Comparison of ENCODE assay signal across 16 cellular contexts in genomic region chr11:115287266-115287665, GRCh38.
DNase-seq lines count a peak whose midpoint lies in the region; ATAC-seq and TF ChIP-seq lines count a peak whose summit lies in the region.
"Had no signal": no experiment of that assay in that cellular context is flagged by ENCODE, and none has a peak within 500 bp of the region (broad histone marks: within the 10 kb centered on the region; RNA-seq: fewer than 3 reads in every experiment).

No MANE protein-coding gene starts in this region.

- H3K4me1 ChIP-seq in OCI-LY1 (ENCODE audit: insufficient read depth, low read length, severe bottlenecking), result peaks cover 5% of the 10 kb centered on the region
- H3K4me1 ChIP-seq: BLaER1 treated with 17β-estradiol and CSF1 and Interleukin-3, amounts not matched to agents 10 nM and 100 nM had no signal

- no peak overlapping the region for H3K9ac ChIP-seq in OCI-LY1 (ENCODE audit: low read length)
- H3K9ac ChIP-seq: BLaER1 treated with 17β-estradiol and CSF1 and Interleukin-3, amounts not matched to agents 10 nM and 100 nM had no signal

- no peak overlapping the region for H3K27ac ChIP-seq in OCI-LY1 (ENCODE audit: low read depth, low read length, poor library complexity, severe bottlenecking)
- H3K27ac ChIP-seq: 22Rv1; BLaER1 treated with 17β-estradiol and CSF1 and Interleukin-3, amounts not matched to agents 10 nM and 100 nM had no signal

- no peaks in the 10 kb centered on the region for H3K9me3 ChIP-seq in OCI-LY1 (ENCODE audit: low read length)
- H3K9me3 ChIP-seq: BLaER1 treated with 17β-estradiol and CSF1 and Interleukin-3, amounts not matched to agents 10 nM and 100 nM had no signal

- H3K27me3 Mint-ChIP-seq in nephron progenitor cell (ENCODE audit: low read depth, poor library complexity), result no peaks in the 10 kb centered on the region
- peaks cover 14% of the 10 kb centered on the region for H3K27me3 Mint-ChIP-seq in activated T-helper 17 cell treated with anti-CD3 and anti-CD28 coated beads, Interleukin-2, amount 50 U/mL, for 72 hours

- DNase-seq in DMS153 (lab: John Stamatoyannopoulos, UW) (peak; percentile 41), DMS153 treated with DMSO at 0.1 percent for 48 hours (lab: John Stamatoyannopoulos, UW; ENCODE audit: unreplicated experiment) (no peak), DMS79 treated with DMSO at 0.1 percent for 48 hours (lab: John Stamatoyannopoulos, UW) (peak; percentile 26), nephron progenitor cell (no peak)
- DNase-seq: GOT3, NCI-H187, NCI-H226, NCI-H774, SW 1271 had no signal

- H3K79me2 ChIP-seq in OCI-LY1 (ENCODE audit: insufficient read depth, low read length), result no peaks in the 10 kb centered on the region

- peaks cover 9% of the 10 kb centered on the region for H3K36me3 Mint-ChIP-seq in nephron progenitor cell (ENCODE audit: low read depth)
- H3K36me3 Mint-ChIP-seq in activated T-helper 17 cell treated with anti-CD3 and anti-CD28 coated beads, Interleukin-2, amount 50 U/mL, for 72 hours (ENCODE audit: low read depth), result no peaks in the 10 kb centered on the region

- H3K4me2 ChIP-seq in OCI-LY1 (ENCODE audit: low read length), result no peak overlapping the region
- H3K4me2 ChIP-seq: BLaER1 treated with 17β-estradiol and CSF1 and Interleukin-3, amounts not matched to agents 10 nM and 100 nM had no signal

- H3K36me3 ChIP-seq in OCI-LY1 (ENCODE audit: insufficient read depth, low read length), result no peaks in the 10 kb centered on the region
- H3K36me3 ChIP-seq: BLaER1 treated with 17β-estradiol and CSF1 and Interleukin-3, amounts not matched to agents 10 nM and 100 nM had no signal

- H3K4me1 Mint-ChIP-seq in nephron progenitor cell, result peaks cover 83% of the 10 kb centered on the region
- no peaks in the 10 kb centered on the region for H3K4me1 Mint-ChIP-seq in activated T-helper 17 cell treated with anti-CD3 and anti-CD28 coated beads, Interleukin-2, amount 50 U/mL, for 72 hours

- no peak overlapping the region for H3K4me3 ChIP-seq in OCI-LY1 (ENCODE audit: low read depth, low read length, poor library complexity, severe bottlenecking)
- H3K4me3 ChIP-seq: BLaER1 treated with 17β-estradiol and CSF1 and Interleukin-3, amounts not matched to agents 10 nM and 100 nM; GM12878 had no signal

- H3K27ac Mint-ChIP-seq in nephron progenitor cell, result peak overlapping the region; percentile 69
- no peak overlapping the region for H3K27ac Mint-ChIP-seq in activated T-helper 17 cell treated with anti-CD3 and anti-CD28 coated beads, Interleukin-2, amount 50 U/mL, for 72 hours

- ATAC-seq in HG02678 (IDR thresholded peaks at IDR 0.05; ENCODE audit: unreplicated experiment) (no peak), GM21737 (IDR thresholded peaks at IDR 0.05; ENCODE audit: unreplicated experiment) (no peak)
- no peak for ATAC-seq in activated T-helper 17 cell treated with anti-CD3 and anti-CD28 coated beads, Interleukin-2, amount 50 U/mL, for 72 hours (replicated peaks)
- ATAC-seq: GM12878 had no signal

- H3K9me3 Mint-ChIP-seq in nephron progenitor cell, result no peaks in the 10 kb centered on the region
- H3K9me3 Mint-ChIP-seq in activated T-helper 17 cell treated with anti-CD3 and anti-CD28 coated beads, Interleukin-2, amount 50 U/mL, for 72 hours, result no peaks in the 10 kb centered on the region

- H3K9me2 ChIP-seq in OCI-LY1 (ENCODE audit: low read depth, low read length), result no peaks in the 10 kb centered on the region

- no peaks in the 10 kb centered on the region for H3K27me3 ChIP-seq in OCI-LY1 (ENCODE audit: insufficient read depth, low read length)
- H3K27me3 ChIP-seq: BLaER1 treated with 17β-estradiol and CSF1 and Interleukin-3, amounts not matched to agents 10 nM and 100 nM had no signal

- H3F3A ChIP-seq in OCI-LY1 (ENCODE audit: insufficient read depth, low read length), result no peaks in the 10 kb centered on the region

- TF ChIP-seq CTCF in OCI-LY1 (IDR thresholded peaks at IDR 0.05; ENCODE audit: low read length), result no peak
- TF ChIP-seq CTCF in nephron progenitor cell (IDR thresholded peaks at IDR 0.05), result no peak

- no peaks in the 10 kb centered on the region for H4K20me1 ChIP-seq in OCI-LY1 (ENCODE audit: insufficient read depth, low read length)
- H4K20me1 ChIP-seq: BLaER1 treated with 17β-estradiol and CSF1 and Interleukin-3, amounts not matched to agents 10 nM and 100 nM had no signal

- H3K4me3 Mint-ChIP-seq in nephron progenitor cell, result no peak overlapping the region
- no peak overlapping the region for H3K4me3 Mint-ChIP-seq in activated T-helper 17 cell treated with anti-CD3 and anti-CD28 coated beads, Interleukin-2, amount 50 U/mL, for 72 hours

- peak overlapping the region; percentile 27; the same call in 1 of the 2 replicates for H2AFZ ChIP-seq in OCI-LY1 (ENCODE audit: low read length)

Comparison
In these comparisons a context has a peak if more than half of its experiments do, and no peak if none do; other contexts are left out.
1. DNase-seq: peak in DMS153 (single experiment) and DMS79 treated with DMSO at 0.1 percent for 48 hours (single experiment); none in DMS153 treated with DMSO at 0.1 percent for 48 hours (single experiment) and nephron progenitor cell (single experiment).